28 cellular contexts compared by ENCODE assay signal in the genomic region with DNA sequence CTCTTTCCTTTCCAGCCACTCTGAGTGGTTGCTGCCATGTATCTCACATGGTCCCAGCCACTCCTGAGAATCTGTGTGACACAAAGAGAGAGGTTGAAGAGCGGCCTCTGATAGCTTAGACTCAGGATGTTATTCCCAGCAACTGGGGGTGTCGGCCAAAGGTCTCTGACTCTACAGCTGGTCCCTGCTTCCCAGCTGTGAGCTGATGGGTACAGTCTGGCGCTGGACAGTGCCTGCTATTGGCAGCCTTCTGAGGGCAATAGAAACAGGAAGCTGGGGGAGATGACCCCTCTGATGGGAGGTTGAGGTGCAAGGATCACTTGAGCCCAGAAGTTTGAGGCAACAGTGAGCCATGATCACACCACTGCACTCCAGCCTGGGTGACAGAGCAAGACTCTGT.
"Had no signal": no experiment of that assay in that cellular context is flagged by ENCODE, and none has a peak within 500 bp of the region (broad histone marks: within the 10 kb centered on the region; RNA-seq: fewer than 3 reads in every experiment).

No MANE protein-coding gene starts in this region.

- H3K4me1 ChIP-seq: ascending aorta, gastrocnemius medialis, parathyroid adenoma had no signal

- H3K4me3 ChIP-seq: adrenal gland, ascending aorta, esophagus muscularis mucosa, gastrocnemius medialis, stomach, suprapubic skin, tibial nerve, vagina had no signal

- H3K9ac ChIP-seq: parathyroid adenoma had no signal

- H3K27me3 ChIP-seq: adrenal gland, ascending aorta, stomach, suprapubic skin, tibial nerve, vagina had no signal

- H3K27ac Mint-ChIP-seq: activated naive CD8-positive, alpha-beta T cell; activated T-helper 2 cell treated with anti-CD3 and anti-CD28 coated beads, Interferon-gamma antibody, Interleukin-2, Interleukin-4, amounts not matched to agents 10 μg/mL and 5 μg/mL and 100 μg/mL, durations not matched to agents 14 hours and 24 hours and 36 hours; natural killer cell treated with Interleukin-12 subunit alpha and Interleukin-12 subunit beta and Interleukin-15 and Interleukin-18, amount 100 ng/mL, for 72 hours; stimulated activated memory B cell treated with anti-CD40 and anti-IgM and Interleukin-4, amounts not matched to agents 10 μg/mL and 1 μg/mL and 100 μg/mL, for 72 hours; T-helper 1 cell treated with Interleukin-12 subunit alpha and Interleukin-12 subunit beta and Interleukin-4 antibody, amounts not matched to agents 30 μg/mL and 1 μg/mL, for 36 hours had no signal

- H3K27me3 Mint-ChIP-seq: activated naive CD8-positive, alpha-beta T cell had no signal

- H2AFZ ChIP-seq: parathyroid adenoma had no signal

- H3K27ac ChIP-seq: ascending aorta, esophagus muscularis mucosa, gastrocnemius medialis, parathyroid adenoma, stomach, suprapubic skin, tibial nerve, vagina had no signal

- H3K4me3 Mint-ChIP-seq: activated naive CD8-positive, alpha-beta T cell; activated T-cell treated with anti-CD3 and anti-CD28 coated beads, Interleukin-2, amount 50 U/mL, for 4 hours; central memory CD8-positive, alpha-beta T cell; natural killer cell treated with Interleukin-12 subunit alpha and Interleukin-12 subunit beta and Interleukin-15 and Interleukin-18, amount 100 ng/mL, for 72 hours; stimulated activated memory B cell treated with anti-CD40 and anti-IgM and Interleukin-4, amounts not matched to agents 10 μg/mL and 1 μg/mL and 100 μg/mL, for 72 hours; T-helper 1 cell treated with Interleukin-12 subunit alpha and Interleukin-12 subunit beta and Interleukin-4 antibody, amounts not matched to agents 30 μg/mL and 1 μg/mL, for 36 hours had no signal

- ATAC-seq: activated T-cell treated with anti-CD3 and anti-CD28 coated beads, Interleukin-2, amount 50 U/mL, for 4 hours; gastrocnemius medialis; sciatic nerve; stimulated activated memory B cell treated with anti-CD40 and anti-IgM and Interleukin-4, amounts not matched to agents 10 μg/mL and 1 μg/mL and 100 μg/mL, for 72 hours had no signal

- H3K36me3 Mint-ChIP-seq: natural killer cell treated with Interleukin-12 subunit alpha and Interleukin-12 subunit beta and Interleukin-15 and Interleukin-18, amount 100 ng/mL, for 72 hours; stimulated activated memory B cell treated with anti-CD40 and anti-IgM and Interleukin-4, amounts not matched to agents 10 μg/mL and 1 μg/mL and 100 μg/mL, for 72 hours had no signal

- DNase-seq: activated CD4-positive, alpha-beta T cell treated with anti-CD3 and anti-CD28 coated beads for 4 hours; activated CD4-positive, alpha-beta T cell treated with anti-CD3 and anti-CD28 coated beads, Interleukin-2, amount 50 U/mL, for 48 hours; activated CD4-positive, CD25-positive, alpha-beta regulatory T cell; activated CD8-positive, alpha-beta memory T cell treated with anti-CD3 and anti-CD28 coated beads, Interleukin-2, amount 50 U/mL, for 48 hours; activated naive CD4-positive, alpha-beta T cell; activated T-cell treated with anti-CD3 and anti-CD28 coated beads, Interleukin-2, amount 50 U/mL, for 4 hours; effector memory CD4-positive, alpha-beta T cell; gastrocnemius medialis; left cardiac atrium; midbrain; small intestine; stimulated activated CD4-positive, alpha-beta T cell treated with anti-CD3 and anti-CD28 coated beads, Interleukin-2, amount 100 ng/mL, for 24 hours; stomach; T1000 had no signal

- H3K9me3 ChIP-seq: adrenal gland, ascending aorta, esophagus muscularis mucosa, gastrocnemius medialis, stomach, suprapubic skin, tibial nerve, vagina had no signal

- H3K36me3 ChIP-seq: adrenal gland, ascending aorta, esophagus muscularis mucosa, gastrocnemius medialis, suprapubic skin, tibial nerve, vagina had no signal

- H3K9me3 Mint-ChIP-seq: activated T-cell treated with anti-CD3 and anti-CD28 coated beads, Interleukin-2, amount 50 U/mL, for 4 hours; activated T-helper 2 cell treated with anti-CD3 and anti-CD28 coated beads, Interferon-gamma antibody, Interleukin-2, Interleukin-4, amounts not matched to agents 10 μg/mL and 5 μg/mL and 100 μg/mL, durations not matched to agents 14 hours and 24 hours and 36 hours; central memory CD8-positive, alpha-beta T cell; natural killer cell treated with Interleukin-12 subunit alpha and Interleukin-12 subunit beta and Interleukin-15 and Interleukin-18, amount 100 ng/mL, for 72 hours; stimulated activated memory B cell treated with anti-CD40 and anti-IgM and Interleukin-4, amounts not matched to agents 10 μg/mL and 1 μg/mL and 100 μg/mL, for 72 hours; T-helper 1 cell treated with Interleukin-12 subunit alpha and Interleukin-12 subunit beta and Interleukin-4 antibody, amounts not matched to agents 30 μg/mL and 1 μg/mL, for 36 hours had no signal
